In the genomic region with DNA sequence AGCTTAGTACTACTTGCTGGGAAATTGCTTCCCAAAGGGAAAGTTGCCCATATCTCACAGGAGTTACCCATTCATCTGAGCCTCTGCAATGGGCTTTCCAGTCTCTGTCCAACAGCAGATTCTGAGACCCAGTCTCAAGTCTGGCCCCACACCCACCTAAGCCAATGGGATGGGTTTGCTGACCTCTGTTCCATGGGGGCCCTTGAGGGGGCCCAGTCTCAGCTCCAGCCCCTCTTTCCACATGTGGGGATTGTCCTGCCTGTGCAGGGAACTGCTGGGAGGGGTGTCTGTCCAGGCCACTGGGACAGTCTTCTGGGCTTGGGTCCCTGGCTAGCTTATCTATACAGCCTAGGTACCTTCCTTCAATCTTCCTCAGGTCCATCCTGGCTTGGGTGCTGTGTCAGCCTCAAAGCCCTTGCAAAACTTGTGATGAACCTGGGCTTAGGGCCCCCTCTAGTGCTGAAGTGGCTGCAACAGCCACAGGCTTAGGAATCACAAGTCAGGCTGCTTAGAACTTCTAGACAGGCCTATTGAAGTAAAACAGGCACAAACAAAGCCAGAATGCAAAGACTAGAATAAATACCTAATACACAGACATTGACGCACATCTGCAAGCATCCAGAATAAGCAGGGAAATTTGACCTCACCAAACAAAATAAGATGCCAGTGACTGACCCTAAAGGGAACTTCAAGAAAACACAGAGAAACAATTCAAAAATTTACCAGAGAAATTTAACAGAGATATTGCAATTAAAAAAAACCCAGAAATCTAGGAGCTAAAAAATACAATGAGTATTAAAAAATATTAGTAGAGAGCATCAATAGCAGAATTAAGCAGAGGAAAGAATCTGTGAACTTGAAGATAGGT, we compare ENCODE assay signal across 9 cellular contexts. TPM values are rescaled to one million over a fixed set of nuclear protein-coding genes. Genes with fewer than 3 reads are reported as not detected.
A peak's percentile ranks its signal among the peaks of the same experiment; 100 is the strongest.
DNase-seq lines count a peak whose midpoint lies in the region; ATAC-seq, FAIRE-seq and TF ChIP-seq lines count a peak whose summit lies in the region.
"Had no signal": no experiment of that assay in that cellular context is flagged by ENCODE, and none has a peak within 500 bp of the region (broad histone marks: within the 10 kb centered on the region; RNA-seq: fewer than 3 reads in every experiment).

No MANE protein-coding gene starts in this region.

- no peak overlapping the region for H3K23ac ChIP-seq in H1 (ENCODE audit: insufficient read length)

- ATAC-seq in GM19025 (IDR thresholded peaks at IDR 0.05; ENCODE audit: low read depth, unreplicated experiment): peak; percentile 76
- ATAC-seq in HG03159 (IDR thresholded peaks at IDR 0.05; ENCODE audit: unreplicated experiment): peak; percentile 94
- peak; percentile 74 for ATAC-seq in stimulated activated naive CD8-positive, alpha-beta T cell treated with anti-CD3 and anti-CD28 coated beads, Interleukin-15, Interleukin-2, amounts not matched to agents 100 U/mL and 50 U/mL, for 24 hours

- H4K5ac ChIP-seq in H1 (ENCODE audit: insufficient read length, low read depth, low read length): no peak overlapping the region

- H2BK20ac ChIP-seq in H1 (ENCODE audit: low read length): no peak overlapping the region

- no peaks in the 10 kb centered on the region for H3K9me3 ChIP-seq in H1 (ENCODE audit: insufficient read depth in 2 of 2, low read depth in 1 of 2, low read length in 1 of 2)

- no peak overlapping the region for H4K91ac ChIP-seq in H1 (replicated peaks; ENCODE audit: insufficient read length, low read length)

- CTCF ChIA-PET in H1 (lab: Charles Lee; ENCODE audit: partially characterized antibody): interaction anchor here (0.6 to 3.0 kb wide), 19 partner anchors 9 to 417 kb away, joined by 3 to 11 read pairs (median 4); a partner anchor contains a TSS

- peak; percentile 58 to 89 (median 74) for TF ChIP-seq CTCF in H1 (IDR thresholded peaks at IDR 0.05; ENCODE audit: control extremely low read depth in 1 of 3, insufficient read depth in 1 of 3, low read depth in 1 of 3, low read length in 3 of 3)

- no peaks in the 10 kb centered on the region for H3K79me1 ChIP-seq in H1 (ENCODE audit: low read depth, low read length)

- H3K56ac ChIP-seq in H1 (replicated peaks; ENCODE audit: insufficient read length, low read depth, low read length): no peak overlapping the region

- peak; percentile 74 for DNase-seq in CD1c-positive myeloid dendritic cell (ENCODE audit: extremely low spot score)
- DNase-seq in NCI-H526 treated with DMSO at 0.1 percent for 48 hours (lab: John Stamatoyannopoulos, UW): peak; percentile 52
- DNase-seq in activated CD4-positive, alpha-beta T cell treated with anti-CD3 and anti-CD28 coated beads, Interleukin-2, amount 50 U/mL, for 4 hours: peak; percentile 53 to 60
- DNase-seq in H1 (ENCODE audit: low read depth in 1 of 2, low spot score in 2 of 2): peak; percentile 59 to 67
- DNase-seq in myocyte (ENCODE audit: low read depth): peak; percentile 68
- DNase-seq in stimulated activated naive CD8-positive, alpha-beta T cell treated with anti-CD3 and anti-CD28 coated beads, Interleukin-15, Interleukin-2, amounts not matched to agents 100 U/mL and 50 U/mL, for 24 hours: peak; percentile 50

- no peaks in the 10 kb centered on the region for H3K23me2 ChIP-seq in H1 (ENCODE audit: low read depth, low read length)

- H2BK12ac ChIP-seq in H1 (ENCODE audit: low read depth, low read length): no peak overlapping the region

- H2AFZ ChIP-seq in H1 (ENCODE audit: low read length): peak overlapping the region; percentile 77; the same call in 1 of the 2 replicates

- H3K14ac ChIP-seq in H1 (ENCODE audit: insufficient read length): no peak overlapping the region

- no peaks in the 10 kb centered on the region for H3K36me3 ChIP-seq in H1 (ENCODE audit: control insufficient read depth in 2 of 4, insufficient read depth in 4 of 4, low read length in 3 of 4)

- no peak overlapping the region for H3K9ac ChIP-seq in H1 (replicated peaks in 1 of 4; ENCODE audit: extremely low read depth in 1 of 4, low read depth in 3 of 4, low read length in 3 of 4)

- H3K18ac ChIP-seq in H1 (ENCODE audit: extremely low read depth, low read length): no peak overlapping the region

- H2BK120ac ChIP-seq in H1 (replicated peaks; ENCODE audit: low read depth, low read length): no peak overlapping the region

- no peak for TF ChIP-seq EP300 in H1 (IDR thresholded peaks at IDR 0.05; ENCODE audit: borderline replicate concordance in 1 of 2, low read depth in 2 of 2, low read length in 2 of 2)

- 55% methylated on average over 1 of the region's 1 CpG; no CpG with 5 or more reads in 1 of the 2 experiments for WGBS in H1 (ENCODE audit: extremely low coverage in 1 of 2, insufficient coverage in 1 of 2, insufficient read length in 1 of 2, insufficient replicate concordance in 2 of 2, low coverage in 1 of 2, low lambda C conversion rate in 2 of 2, missing lambda C conversion rate in 1 of 2), 2 experiments

- peak; percentile 84 for FAIRE-seq in H1 (lab: Jason Lieb, UNC)

- peak overlapping the region; percentile 86 for H4K8ac ChIP-seq in H1 (ENCODE audit: extremely low read depth, insufficient read depth, low read length)

- H3K27ac ChIP-seq in H1 (ENCODE audit: low read depth, low read length): no peak overlapping the region

- POLR2A ChIA-PET in H1 (lab: Charles Lee; ENCODE audit: partially characterized antibody): no interaction called here

- peak; percentile 93 to 94 for TF ChIP-seq RAD21 in H1 (IDR thresholded peaks at IDR 0.05 in 1 of 2, conservative IDR thresholded peaks at IDR 0.05 in 1 of 2; ENCODE audit: low read depth in 2 of 2, low read length in 2 of 2)

- H2BK5ac ChIP-seq in H1 (ENCODE audit: low read depth, low read length): no peak overlapping the region

- H4K20me1 ChIP-seq in H1 (replicated peaks in 1 of 2; ENCODE audit: control insufficient read depth in 1 of 2, insufficient read depth in 2 of 2, low read length in 2 of 2): no peaks in the 10 kb centered on the region

- H3K4ac ChIP-seq in H1 (replicated peaks; ENCODE audit: insufficient read length, low read depth, low read length): no peak overlapping the region

- no peaks in the 10 kb centered on the region for H3K79me2 ChIP-seq in H1 (ENCODE audit: control insufficient read depth in 1 of 2, insufficient read depth in 2 of 2, low read length in 2 of 2)

- no peak overlapping the region for H3K4me2 ChIP-seq in H1 (ENCODE audit: insufficient read depth in 1 of 2, low read depth in 2 of 2, low read length in 2 of 2)

- H2BK15ac ChIP-seq in H1 (ENCODE audit: low read length): no peak overlapping the region

- H3K27me3 ChIP-seq in H1 (replicated peaks in 1 of 4; ENCODE audit: control insufficient read depth in 3 of 4, extremely low read depth in 1 of 4, insufficient read depth in 3 of 4, low read length in 3 of 4): no peaks in the 10 kb centered on the region

- no peak overlapping the region for H3K4me3 ChIP-seq in H1 (ENCODE audit: extremely low read depth in 1 of 4, insufficient read depth in 2 of 4, low read depth in 3 of 4, low read length in 4 of 4)

- TF ChIP-seq POLR2A in H1 (IDR thresholded peaks at IDR 0.05; ENCODE audit: control extremely low read depth in 1 of 2, low read depth in 2 of 2, low read length in 2 of 2): no peak

- H3K4me1 ChIP-seq in H1 (replicated peaks in 1 of 4; ENCODE audit: control insufficient read depth in 3 of 4, insufficient read depth in 4 of 4, low read length in 3 of 4): 0 out of 7 replicates have a peak, but pooled peaks cover 0 to 3% (median 0%) of the 10 kb centered on the region in 4 experiments

- H2AK5ac ChIP-seq in H1 (ENCODE audit: low read depth, low read length): peak overlapping the region; percentile 29; the same call in 1 of the 2 replicates

TF ChIP-seq in H1, 55 proteins besides CTCF, POLR2A, EP300 and RAD21:
- 0 out of 2 replicates have a peak, but pooled peaks have one; percentile 19 for TF ChIP-seq BACH1 (IDR thresholded peaks at IDR 0.05; ENCODE audit: low read length)
- TF ChIP-seq NANOG (IDR thresholded peaks at IDR 0.05; ENCODE audit: insufficient read depth, low read depth, low read length, poor library complexity, severe bottlenecking): no peak
- TF ChIP-seq RXRA (IDR thresholded peaks at IDR 0.05; ENCODE audit: insufficient read depth, low read depth, low read length): no peak

RNA-seq across cellular contexts. Expression of a gene that starts 11.7 kb away (rescaled TPM):
- 33.4 and 33.9 TPM in 2 replicates for total RNA-seq in H1 (2021; fragmentation: NEBNext Ultra II Directional; extraction: Animal tissue kit (Norgen Biotek cat#: 25700))
- 23.1 and 30.4 TPM in 2 replicates for polyA plus RNA-seq in H1 (2011; rRNA removed)
- polyA plus RNA-seq in H1 (2011; cell fraction: cytosol; rRNA removed): 21.1 TPM
- polyA plus RNA-seq in H1 (2011; cell fraction: nucleus; rRNA removed): 16.3 TPM
- 18.6 to 26.8 TPM (median 22.5 TPM) in 4 replicates for polyA plus RNA-seq in H1 (2012, experiment 1 of 2)
- polyA plus RNA-seq in H1 (2012, experiment 2 of 2): 7.8 TPM
- polyA plus RNA-seq in H1 (2013, experiment 1 of 2): 21.3 TPM
- polyA plus RNA-seq in H1 (2013, experiment 2 of 2): 22.3 TPM
- 19.8 and 20.7 TPM in 2 replicates for polyA minus RNA-seq in H1 (2011; rRNA and poly(A)+ RNA removed)
- 12.7 TPM for polyA minus RNA-seq in H1 (2011; cell fraction: cytosol; rRNA and poly(A)+ RNA removed)
- 14.3 TPM for polyA minus RNA-seq in H1 (2011; cell fraction: nucleus; rRNA and poly(A)+ RNA removed)
- 18.2 and 18.3 TPM in 2 replicates for total RNA-seq in myocyte
- 28.4 TPM for polyA plus RNA-seq in myocyte (2012)

RNA-seq across cellular contexts. Expression of a gene that starts 33.1 kb away (rescaled TPM):
- total RNA-seq in H1 (2021; fragmentation: NEBNext Ultra II Directional; extraction: Animal tissue kit (Norgen Biotek cat#: 25700)): not detected in 2 replicates
- polyA plus RNA-seq in H1 (2011; rRNA removed): not detected in 2 replicates
- not detected for polyA plus RNA-seq in H1 (2011; cell fraction: cytosol; rRNA removed)
- not detected for polyA plus RNA-seq in H1 (2011; cell fraction: nucleus; rRNA removed)
- polyA plus RNA-seq in H1 (2012, experiment 1 of 2): not detected in 4 replicates
- not detected for polyA plus RNA-seq in H1 (2012, experiment 2 of 2)
- polyA plus RNA-seq in H1 (2013, experiment 1 of 2): not detected
- not detected for polyA plus RNA-seq in H1 (2013, experiment 2 of 2)
- not detected in 2 replicates for polyA minus RNA-seq in H1 (2011; rRNA and poly(A)+ RNA removed)
- not detected for polyA minus RNA-seq in H1 (2011; cell fraction: cytosol; rRNA and poly(A)+ RNA removed)
- not detected for polyA minus RNA-seq in H1 (2011; cell fraction: nucleus; rRNA and poly(A)+ RNA removed)
- total RNA-seq in myocyte: not detected in 2 replicates
- not detected for polyA plus RNA-seq in myocyte (2012)
- total RNA-seq: T-helper 2 cell treated with Interferon-gamma antibody and Interleukin-4, amounts not matched to agents 100 ng/mL and 5 ng/mL, for 36 hours had no signal
